ENCODE assay signal across 22 cellular contexts in genomic region chr2:222413295-222413911, GRCh38. TPM values are rescaled to one million over a fixed set of nuclear protein-coding genes. Genes with fewer than 3 reads are reported as not detected.
DNase-seq lines count a peak whose midpoint lies in the region; TF ChIP-seq lines count a peak whose summit lies in the region.
"Had no signal": no experiment of that assay in that cellular context is flagged by ENCODE, and none has a peak within 500 bp of the region (broad histone marks: within the 10 kb centered on the region; RNA-seq: fewer than 3 reads in every experiment).

No MANE protein-coding gene starts in this region.

- no TSS peak for BruUV-seq in OCI-LY7 (replicated peaks; lab: Mats Ljungman, UMichigan)

- no peaks in the 10 kb centered on the region for H3K36me3 ChIP-seq in HEK293 (ENCODE audit: control insufficient read depth in 2 of 2, insufficient read depth in 1 of 2, low read length in 2 of 2)
- H3K36me3 ChIP-seq in OCI-LY7 (ENCODE audit: insufficient read depth, low read length): no peaks in the 10 kb centered on the region
- H3K36me3 ChIP-seq: BE2C, HAP-1 had no signal

- H3K27ac Mint-ChIP-seq in endothelial cell (ENCODE audit: unreplicated experiment): no peak overlapping the region
- H3K27ac Mint-ChIP-seq: CD8-positive, alpha-beta memory T cell had no signal

- H3K27ac ChIP-seq in HEK293 (ENCODE audit: extremely low read depth, low read depth, low read length) (no peak overlapping the region), OCI-LY7 (ENCODE audit: low read depth, low read length, poor library complexity, severe bottlenecking) (no peak overlapping the region)
- H3K27ac ChIP-seq: HL-60 had no signal

- CTCF ChIA-PET in HEK293 (lab: Yijun Ruan, JAX) (interaction anchor here (0.6 kb wide), 1 partner anchor 90 kb away, joined by 4 read pairs; no protein-coding TSS in a partner anchor), OCI-LY7 (lab: Charles Lee; ENCODE audit: unreplicated experiment) (no interaction called here)

- H3K4me1 ChIP-seq in HEK293 (ENCODE audit: control insufficient read depth, insufficient read depth, low read length) (peaks cover 3% of the 10 kb centered on the region; the same call in 1 of the 2 replicates), OCI-LY7 (ENCODE audit: insufficient read depth, low read length, poor library complexity, severe bottlenecking) (no peaks in the 10 kb centered on the region)
- H3K4me1 ChIP-seq: BE2C, HAP-1 had no signal

- H3K4me2 ChIP-seq in OCI-LY7 (ENCODE audit: low read length): no peak overlapping the region

- POLR2A ChIA-PET in HEK293 (lab: Yijun Ruan, JAX): no interaction called here
- POLR2A ChIA-PET in OCI-LY7 (lab: Charles Lee): interaction anchor here (0.7 kb wide), 1 partner anchor 71 kb away, joined by 3 read pairs; no protein-coding TSS in a partner anchor

- H3K36me3 Mint-ChIP-seq in endothelial cell (ENCODE audit: low read depth, unreplicated experiment): no peaks in the 10 kb centered on the region
- H3K36me3 Mint-ChIP-seq: CD4-positive, CD25-positive, alpha-beta regulatory T cell; CD8-positive, alpha-beta memory T cell had no signal

- no peak overlapping the region for H3K4me3 Mint-ChIP-seq in endothelial cell (ENCODE audit: unreplicated experiment)
- H3K4me3 Mint-ChIP-seq: CD4-positive, CD25-positive, alpha-beta regulatory T cell; CD8-positive, alpha-beta memory T cell had no signal

- H3K9me3 ChIP-seq in HEK293 (ENCODE audit: control insufficient read depth, insufficient read depth, low read depth, low read length): no peaks in the 10 kb centered on the region
- peaks cover 7% of the 10 kb centered on the region; the same call in 1 of the 2 replicates for H3K9me3 ChIP-seq in OCI-LY7 (ENCODE audit: low read length)

- no peaks in the 10 kb centered on the region for H3K9me2 ChIP-seq in OCI-LY7 (ENCODE audit: insufficient read depth, low read length)

- intact Hi-C loops in OCI-LY7 (cut with micrococcal nuclease; ENCODE audit: unreplicated experiment): no loop called here

- DNase-seq in DMS53 (lab: John Stamatoyannopoulos, UW): peak; percentile 12
- no peak for DNase-seq in DMS53 treated with DMSO at 0.1 percent for 48 hours (lab: John Stamatoyannopoulos, UW; ENCODE audit: unreplicated experiment)
- DNase-seq in OCI-LY7 (ENCODE audit: low spot score): peak; percentile 12
- DNase-seq in endothelial cell (ENCODE audit: low spot score): no peak
- DNase-seq in activated effector memory CD4-positive, alpha-beta T cell treated with Interleukin-2 at 50 U/mL for 16 hours: no peak
- no peak for DNase-seq in activated CD8-positive, alpha-beta memory T cell treated with anti-CD3 and anti-CD28 coated beads for 24 hours
- DNase-seq: 8988T; BE2C; C1 segment of cervical spinal cord; CD4-positive, CD25-positive, alpha-beta regulatory T cell; CD8-positive, alpha-beta memory T cell; COR-L47; DMS153; DND-41; EL; IMR-90 had no signal

- H3K9me3 Mint-ChIP-seq in endothelial cell (ENCODE audit: unreplicated experiment): no peaks in the 10 kb centered on the region

- peaks cover 1% of the 10 kb centered on the region for H3K27me3 Mint-ChIP-seq in endothelial cell (ENCODE audit: unreplicated experiment)
- H3K27me3 Mint-ChIP-seq: CD4-positive, CD25-positive, alpha-beta regulatory T cell had no signal

- H3K4me3 ChIP-seq in HEK293 (ENCODE audit: low read depth, low read length) (no peak overlapping the region), OCI-LY7 (ENCODE audit: low read depth, low read length, poor library complexity, severe bottlenecking) (no peak overlapping the region)
- H3K4me3 ChIP-seq: HAP-1, K562 had no signal

- H3K4me1 Mint-ChIP-seq in endothelial cell (ENCODE audit: unreplicated experiment): no peaks in the 10 kb centered on the region
- H3K4me1 Mint-ChIP-seq: CD4-positive, CD25-positive, alpha-beta regulatory T cell; CD8-positive, alpha-beta memory T cell had no signal

- no peaks in the 10 kb centered on the region for H4K20me1 ChIP-seq in OCI-LY7 (ENCODE audit: insufficient read depth, low read length)

- TF ChIP-seq CTCF in HEK293 (tag by site-specific recombination; IDR thresholded peaks at IDR 0.05) (no peak), OCI-LY7 (conservative IDR thresholded peaks at IDR 0.05; ENCODE audit: low read length) (no peak), endothelial cell (IDR thresholded peaks at IDR 0.05; ENCODE audit: unreplicated experiment) (no peak)

- H2AFZ ChIP-seq in OCI-LY7 (ENCODE audit: low read length): no peak overlapping the region

- H3K79me2 ChIP-seq in OCI-LY7 (ENCODE audit: insufficient read depth, low read depth, low read length): no peaks in the 10 kb centered on the region

TF ChIP-seq in HEK293, 187 proteins besides CTCF, POLR2A, EP300 and RAD21:
- TF ChIP-seq SETDB1 (IDR thresholded peaks at IDR 0.05; ENCODE audit: insufficient read length, low read length) (peak; percentile 98), ZNF223 (tag by site-specific recombination; IDR thresholded peaks at IDR 0.05) (no peak)

RNA-seq across cellular contexts. Expression of gene SGPP2, which starts 10.9 kb away (rescaled TPM):
- not detected in 2 replicates for total RNA-seq in OCI-LY7 (2014; rRNA removed; shearing (Covaris generic))
- total RNA-seq in OCI-LY7 (2022) (not detected in 2 replicates), endothelial cell (ENCODE audit: unreplicated experiment) (not detected)
- total RNA-seq: H4, HT1080, IMR-90 had no signal

Comparison
In these comparisons a context has a peak if more than half of its experiments do, and no peak if none do; other contexts are left out.
1. DNase-seq: peak in DMS53 (single experiment) and OCI-LY7 (single experiment); none in DMS53 treated with DMSO at 0.1 percent for 48 hours (single experiment), endothelial cell (single experiment), activated effector memory CD4-positive, alpha-beta T cell treated with Interleukin-2 at 50 U/mL for 16 hours (single experiment) and activated CD8-positive, alpha-beta memory T cell treated with anti-CD3 and anti-CD28 coated beads for 24 hours (single experiment).